In the genomic region with DNA sequence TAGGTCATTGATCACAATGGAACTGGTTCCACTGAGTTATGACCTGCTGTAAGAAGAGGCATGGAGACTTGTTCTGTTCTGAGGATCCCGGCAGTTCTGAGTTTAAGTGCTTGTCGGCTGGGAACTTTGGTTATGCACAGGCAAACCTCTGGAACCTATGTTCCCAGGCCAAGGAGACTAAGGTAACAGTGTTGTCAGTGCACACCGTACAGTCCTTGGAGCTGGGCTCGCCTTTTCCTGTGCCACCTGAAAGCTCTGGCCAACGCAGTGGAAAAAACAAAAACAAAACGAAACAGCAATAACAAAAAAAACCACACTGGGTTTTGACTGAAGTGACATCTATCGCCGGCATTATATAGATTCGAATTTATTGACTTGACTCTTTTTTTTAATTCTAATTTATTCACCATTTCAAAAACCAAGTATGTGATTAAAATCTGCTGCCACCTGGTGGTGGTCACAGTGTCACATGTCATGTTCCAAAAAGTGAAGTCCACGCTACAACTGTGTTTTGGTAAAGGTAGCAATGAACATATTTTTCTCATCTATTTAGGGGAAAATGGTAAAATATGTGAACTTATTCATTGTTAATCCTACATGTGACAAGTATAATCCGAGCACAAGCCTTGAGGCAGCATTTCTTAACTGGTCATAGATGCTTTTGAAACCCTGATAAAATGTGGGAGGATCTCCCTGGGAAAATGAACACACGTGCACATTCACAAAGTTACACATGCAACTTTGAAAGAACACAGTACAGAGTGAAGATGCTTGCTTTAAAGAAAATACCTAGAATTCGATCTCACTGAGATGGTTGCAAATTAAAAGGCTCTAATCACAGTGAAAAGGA, we compare ENCODE assay signal across 8 cellular contexts.
DNase-seq lines count a peak whose midpoint lies in the region; ATAC-seq and TF ChIP-seq lines count a peak whose summit lies in the region.

No MANE protein-coding gene starts in this region.

- DNase-seq in right atrium auricular region (ENCODE audit: low spot score) (no peak), left cardiac atrium (no peak), NCI-H748 (lab: John Stamatoyannopoulos, UW; ENCODE audit: unreplicated experiment) (peak; percentile 53), body of pancreas (peak; percentile 31 to 61 (median 48)), lower lobe of right lung (no peak), upper lobe of right lung (no peak), aorta (no peak)

- H3K4me1 ChIP-seq in right atrium auricular region (no peaks in the 10 kb centered on the region), body of pancreas (no peaks in the 10 kb centered on the region), lower lobe of right lung (no peaks in the 10 kb centered on the region), upper lobe of right lung (no peaks in the 10 kb centered on the region), aorta (ENCODE audit: control insufficient read depth in 1 of 2, insufficient read depth in 2 of 2, low read length in 2 of 2) (no peaks in the 10 kb centered on the region)

- intact Hi-C loops in left cardiac atrium (cut with DNase I) (loop anchor here (5.0 to 10.0 kb wide), 3 partner anchors 332 to 1595 kb away; no protein-coding TSS in a partner anchor), body of pancreas (cut with DNase I) (loop anchor here (5.0 to 10.0 kb wide), 2 partner anchors 332 to 1600 kb away; no protein-coding TSS in a partner anchor), lower lobe of right lung (cut with DNase I) (no loop called here), upper lobe of right lung (cut with DNase I) (no loop called here), aorta (cut with DNase I) (loop anchor here (5.0 to 10.0 kb wide), 2 partner anchors 1595 to 1602 kb away; no protein-coding TSS in a partner anchor)

- ATAC-seq in left cardiac atrium (no peak), body of pancreas (no peak), lower lobe of right lung (no peak), upper lobe of right lung (no peak), HG02798 (IDR thresholded peaks at IDR 0.05; ENCODE audit: poor library complexity, unreplicated experiment) (no peak), aorta (ENCODE audit: low FRiP score) (no peak)

- H3K27ac ChIP-seq in right atrium auricular region (no peak overlapping the region), body of pancreas (no peak overlapping the region), lower lobe of right lung (no peak overlapping the region), upper lobe of right lung (no peak overlapping the region), aorta (ENCODE audit: low read depth in 1 of 2, low read length in 2 of 2) (no peak overlapping the region)

- no peaks in the 10 kb centered on the region for H3K9me3 ChIP-seq in right atrium auricular region
- H3K9me3 ChIP-seq in body of pancreas = no peaks in the 10 kb centered on the region
- H3K9me3 ChIP-seq in lower lobe of right lung = no peaks in the 10 kb centered on the region
- H3K9me3 ChIP-seq in upper lobe of right lung = no peaks in the 10 kb centered on the region
- H3K9me3 ChIP-seq in aorta (ENCODE audit: control insufficient read depth, low read length) = no peaks in the 10 kb centered on the region

- no peaks in the 10 kb centered on the region for H3K36me3 ChIP-seq in right atrium auricular region
- no peaks in the 10 kb centered on the region for H3K36me3 ChIP-seq in body of pancreas (replicated peaks in 1 of 2; ENCODE audit: insufficient read depth in 1 of 2, low read depth in 2 of 2)
- H3K36me3 ChIP-seq in lower lobe of right lung = no peaks in the 10 kb centered on the region
- H3K36me3 ChIP-seq in upper lobe of right lung = no peaks in the 10 kb centered on the region
- no peaks in the 10 kb centered on the region for H3K36me3 ChIP-seq in aorta (ENCODE audit: control insufficient read depth in 1 of 2, insufficient read depth in 2 of 2, low read length in 1 of 2)

- WGBS in body of pancreas, 2 donors = 29 to 35% methylated on average over 13 of the region's 13 CpGs
- WGBS in aorta, 2 donors = 46 to 47% methylated on average over 13 of the region's 13 CpGs

- H3K27me3 ChIP-seq in right atrium auricular region (no peaks in the 10 kb centered on the region), body of pancreas (no peaks in the 10 kb centered on the region), lower lobe of right lung (ENCODE audit: low read depth) (no peaks in the 10 kb centered on the region), upper lobe of right lung (no peaks in the 10 kb centered on the region), aorta (ENCODE audit: control insufficient read depth in 1 of 2, insufficient read depth in 2 of 2, low read length in 1 of 2) (no peaks in the 10 kb centered on the region)

- peak; percentile 51 to 73 for TF ChIP-seq CTCF in right atrium auricular region (IDR thresholded peaks at IDR 0.05)
- peak; percentile 33 to 80 (median 70) for TF ChIP-seq CTCF in body of pancreas (IDR thresholded peaks at IDR 0.05)
- TF ChIP-seq CTCF in lower lobe of right lung (IDR thresholded peaks at IDR 0.05) = peak; percentile 71
- TF ChIP-seq CTCF in upper lobe of right lung (IDR thresholded peaks at IDR 0.05) = peak; percentile 79

- H3K4me3 ChIP-seq in right atrium auricular region (no peak overlapping the region), body of pancreas (no peak overlapping the region), lower lobe of right lung (no peak overlapping the region), upper lobe of right lung (no peak overlapping the region), aorta (ENCODE audit: low read length in 2 of 2) (no peak overlapping the region)

- no peak for TF ChIP-seq POLR2A in body of pancreas (IDR thresholded peaks at IDR 0.05)

Comparison
In these comparisons a context has a peak if more than half of its experiments do, and no peak if none do; other contexts are left out.
1. DNase-seq: peak in NCI-H748 (single experiment) and body of pancreas (4 of 4); none in right atrium auricular region (single experiment), left cardiac atrium (single experiment), lower lobe of right lung (single experiment), upper lobe of right lung (single experiment) and aorta (0 of 2).
2. intact Hi-C loops: an anchor here in left cardiac atrium (5.0 to 10.0 kb wide), body of pancreas (5.0 to 10.0 kb wide) and aorta (5.0 to 10.0 kb wide); none called in lower lobe of right lung and upper lobe of right lung.
3. Peak in every context shown above with its lines, with median percentiles within 50 percentile points of each other: CTCF ChIP-seq.